Comparison of ENCODE assay signal across 2 cellular contexts in genomic region chr3:43857361-43858051, GRCh38.
TF ChIP-seq lines count a peak whose summit lies in the region.

No MANE protein-coding gene starts in this region.

TF ChIP-seq in H1, 55 proteins besides CTCF, POLR2A, EP300 and RAD21 (continued from another document):
- TF ChIP-seq SP1 (IDR thresholded peaks at IDR 0.05; ENCODE audit: low read depth, low read length) (no peak), TBP (IDR thresholded peaks at IDR 0.05; ENCODE audit: low read depth, low read length) (no peak), ASH2L (IDR thresholded peaks at IDR 0.05; ENCODE audit: low read length) (no peak), KDM5A (IDR thresholded peaks at IDR 0.05; ENCODE audit: low read length) (no peak), EGR1 (IDR thresholded peaks at IDR 0.05; ENCODE audit: borderline replicate concordance, low read depth, low read length) (no peak), SIRT6 (IDR thresholded peaks at IDR 0.05; ENCODE audit: low read length) (no peak), KDM1A (IDR thresholded peaks at IDR 0.05; ENCODE audit: borderline replicate concordance, low read length) (no peak)

TF ChIP-seq in WTC11, 78 proteins besides CTCF, POLR2A, EP300 and RAD21 (continued from another document):
- no peak for TF ChIP-seq ARID4B (CRISPR knock-in tag; IDR thresholded peaks at IDR 0.05; ENCODE audit: borderline replicate concordance)
- TF ChIP-seq NFE2L1 (CRISPR knock-in tag; IDR thresholded peaks at IDR 0.05): no peak
- TF ChIP-seq TEAD1 (CRISPR knock-in tag; IDR thresholded peaks at IDR 0.05): no peak
- TF ChIP-seq ELF4 (CRISPR knock-in tag; IDR thresholded peaks at IDR 0.05; ENCODE audit: low read depth): no peak
- TF ChIP-seq SOX15 (CRISPR knock-in tag; IDR thresholded peaks at IDR 0.05): no peak
- no peak for TF ChIP-seq ATF1 (CRISPR knock-in tag; IDR thresholded peaks at IDR 0.05)
- TF ChIP-seq MLX (CRISPR knock-in tag; IDR thresholded peaks at IDR 0.05): no peak
- TF ChIP-seq JUN (CRISPR knock-in tag; IDR thresholded peaks at IDR 0.05): no peak
- TF ChIP-seq ZNF317 (CRISPR knock-in tag; IDR thresholded peaks at IDR 0.05; ENCODE audit: borderline replicate concordance, low read depth): no peak
- no peak for TF ChIP-seq KAT7 (CRISPR knock-in tag; IDR thresholded peaks at IDR 0.05; ENCODE audit: borderline replicate concordance)
